In genomic region chr16:86784267-86784626, GRCh38 we compare ENCODE assay signal across 1 cellular context.
A peak's percentile ranks its signal among the peaks of the same experiment; 100 is the strongest.
TF ChIP-seq lines count a peak whose summit lies in the region.

No MANE protein-coding gene starts in this region.

TF ChIP-seq in HEK293, 187 proteins besides CTCF, POLR2A, EP300 and RAD21 (continued from another document):
- 0 out of 2 replicates have a peak, but pooled peaks have one; percentile 21 for TF ChIP-seq ZBTB20 (tag by site-specific recombination; IDR thresholded peaks at IDR 0.05)
- peak; percentile 45; the same call in 1 of the 2 replicates for TF ChIP-seq ZEB2 (tag by site-specific recombination; IDR thresholded peaks at IDR 0.05)
- TF ChIP-seq GLI4 (tag by site-specific recombination; IDR thresholded peaks at IDR 0.05), result no peak
- TF ChIP-seq ZNF518A (tag by site-specific recombination; conservative IDR thresholded peaks at IDR 0.05; ENCODE audit: low read depth), result 0 out of 2 replicates have a peak, but pooled peaks have one; percentile 22
- 0 out of 2 replicates have a peak, but pooled peaks have one; percentile 22 for TF ChIP-seq ZNF10 (tag by site-specific recombination; IDR thresholded peaks at IDR 0.05)
- TF ChIP-seq PRDM10 (tag by site-specific recombination; IDR thresholded peaks at IDR 0.05), result peak; percentile 54
- TF ChIP-seq ZNF114 (tag by site-specific recombination; IDR thresholded peaks at IDR 0.05), result no peak
- TF ChIP-seq ZNF629 (tag by site-specific recombination; IDR thresholded peaks at IDR 0.05), result peak; percentile 71
- TF ChIP-seq ZXDB (tag by site-specific recombination; IDR thresholded peaks at IDR 0.05), result no peak
- peak; percentile 73 for TF ChIP-seq ZBTB21 (tag by site-specific recombination; IDR thresholded peaks at IDR 0.05)
- peak; percentile 71 for TF ChIP-seq ATF2 (tag by site-specific recombination; IDR thresholded peaks at IDR 0.05; ENCODE audit: low read depth)
- no peak for TF ChIP-seq ZNF24 (tag by site-specific recombination; IDR thresholded peaks at IDR 0.05)
- 0 out of 2 replicates have a peak, but pooled peaks have one; percentile 12 for TF ChIP-seq ZFHX2 (tag by site-specific recombination; conservative IDR thresholded peaks at IDR 0.05)
- peak; percentile 68 for TF ChIP-seq KLF1 (tag by site-specific recombination; IDR thresholded peaks at IDR 0.05)
- peak; percentile 42; the same call in 1 of the 2 replicates for TF ChIP-seq SP7 (tag by site-specific recombination; IDR thresholded peaks at IDR 0.05)
- TF ChIP-seq ZNF660 (tag by site-specific recombination; IDR thresholded peaks at IDR 0.05), result 0 out of 2 replicates have a peak, but pooled peaks have one; percentile 31
TF ChIP-seq in HEK293: peak in this region for 15.
